ENCODE assay signal across 12 cellular contexts in genomic region chr18:7941533-7941932, GRCh38.
DNase-seq lines count a peak whose midpoint lies in the region; ATAC-seq and TF ChIP-seq lines count a peak whose summit lies in the region.
"Had no signal": no experiment of that assay in that cellular context is flagged by ENCODE, and none has a peak within 500 bp of the region (broad histone marks: within the 10 kb centered on the region; RNA-seq: fewer than 3 reads in every experiment).

No MANE protein-coding gene starts in this region.

- H3K4me3 Mint-ChIP-seq in naive thymus-derived CD8-positive, alpha-beta T cell, result no peak overlapping the region
- H3K4me3 Mint-ChIP-seq: activated T-helper 17 cell treated with anti-CD3 and anti-CD28 coated beads, Interleukin-2, amount 50 U/mL, for 72 hours had no signal

- H3K27me3 ChIP-seq in IMR-90 (ENCODE audit: control insufficient read depth, insufficient read depth, low read length) (no peaks in the 10 kb centered on the region), psoas muscle (ENCODE audit: insufficient read depth in 3 of 3, low read length in 2 of 3) (no peaks in the 10 kb centered on the region)
- H3K27me3 ChIP-seq: SJSA1 had no signal

- H3K27me3 Mint-ChIP-seq in naive thymus-derived CD8-positive, alpha-beta T cell, result peaks cover 0 to 3% (median 0%) of the 10 kb centered on the region in 5 donors
- H3K27me3 Mint-ChIP-seq: activated T-helper 17 cell treated with anti-CD3 and anti-CD28 coated beads, Interleukin-2, amount 50 U/mL, for 72 hours had no signal

- H3K4me1 Mint-ChIP-seq in naive thymus-derived CD8-positive, alpha-beta T cell, result no peaks in the 10 kb centered on the region

- H3K4ac ChIP-seq in IMR-90 (ENCODE audit: low read depth, low read length), result no peak overlapping the region

- H3K36me3 Mint-ChIP-seq in naive thymus-derived CD8-positive, alpha-beta T cell, result no peaks in the 10 kb centered on the region

- peak overlapping the region in 1 of 10 donors; percentile 16 for H3K27ac Mint-ChIP-seq in naive thymus-derived CD8-positive, alpha-beta T cell
- H3K27ac Mint-ChIP-seq: activated T-helper 17 cell treated with anti-CD3 and anti-CD28 coated beads, Interleukin-2, amount 50 U/mL, for 72 hours had no signal

- DNase-seq in IMR-90 (no peak), NCI-H2171 (lab: John Stamatoyannopoulos, UW) (peak; percentile 93), cerebellar cortex (ENCODE audit: low spot score) (peak; percentile 25), psoas muscle (peak; percentile 61 to 87), D341Med (ENCODE audit: low spot score) (no peak), HEK293T (ENCODE audit: extremely low spot score) (no peak)
- DNase-seq in naive thymus-derived CD8-positive, alpha-beta T cell, result no peak
- DNase-seq: MV-4-11 had no signal

- ATAC-seq in IMR-90 (ENCODE audit: low read depth) (no peak), psoas muscle (peak; percentile 90 to 95 (median 93)), HG02938 (IDR thresholded peaks at IDR 0.05; ENCODE audit: unreplicated experiment) (no peak)
- no peak for ATAC-seq in naive thymus-derived CD8-positive, alpha-beta T cell
- ATAC-seq: activated T-helper 17 cell treated with anti-CD3 and anti-CD28 coated beads, Interleukin-2, amount 50 U/mL, for 72 hours had no signal

- H3K56ac ChIP-seq in IMR-90 (ENCODE audit: extremely low read depth, insufficient read depth, low read length), result no peak overlapping the region

- dilution Hi-C loops in IMR-90 (cut with HindIII; ENCODE audit: low sequenced_read_pairs, unreplicated experiment), result no loop called here

- POLR2A ChIA-PET in IMR-90 (lab: Charles Lee; ENCODE audit: unreplicated experiment), result no interaction called here
- POLR2A ChIA-PET in HEK293T (lab: Yijun Ruan, JAX), result no interaction called here
- POLR2A ChIA-PET in naive thymus-derived CD8-positive, alpha-beta T cell (lab: Charles Lee), result no interaction called here

- H3K4me1 ChIP-seq in IMR-90 (ENCODE audit: control insufficient read depth, insufficient read depth, low read length) (peaks cover 4% of the 10 kb centered on the region), psoas muscle (peaks cover 25% of the 10 kb centered on the region)

- no peak overlapping the region for H3K9ac ChIP-seq in IMR-90 (ENCODE audit: low read depth, low read length)

- no peak overlapping the region for H3K18ac ChIP-seq in IMR-90 (ENCODE audit: low read depth, low read length)

- no peak overlapping the region for H4K5ac ChIP-seq in IMR-90 (ENCODE audit: low read depth, low read length)

- no peak overlapping the region for H3K4me2 ChIP-seq in IMR-90 (ENCODE audit: low read depth, low read length)

- H2BK5ac ChIP-seq in IMR-90 (ENCODE audit: low read depth, low read length, poor library complexity, severe bottlenecking), result no peak overlapping the region

- H4K20me1 ChIP-seq in IMR-90 (ENCODE audit: insufficient read depth, low read length), result no peaks in the 10 kb centered on the region

- no peak overlapping the region for H2BK20ac ChIP-seq in IMR-90 (ENCODE audit: low read depth, low read length)

- H3K9me3 ChIP-seq in IMR-90 (ENCODE audit: control insufficient read depth, insufficient read depth, low read length) (no peaks in the 10 kb centered on the region), psoas muscle (no peaks in the 10 kb centered on the region)
- H3K9me3 ChIP-seq: SJSA1 had no signal

- TF ChIP-seq POLR2A in IMR-90 (IDR thresholded peaks at IDR 0.05; ENCODE audit: low read depth, low read length), result no peak

- CTCF ChIA-PET in IMR-90 (lab: Yijun Ruan, JAX), result no interaction called here
- CTCF ChIA-PET in HEK293T (lab: Yijun Ruan, JAX), result no interaction called here

- peaks cover 0 to 25% (median 0%) of the 10 kb centered on the region in 9 donors for H3K9me3 Mint-ChIP-seq in naive thymus-derived CD8-positive, alpha-beta T cell
- H3K9me3 Mint-ChIP-seq: activated T-helper 17 cell treated with anti-CD3 and anti-CD28 coated beads, Interleukin-2, amount 50 U/mL, for 72 hours had no signal

- in situ Hi-C loops in IMR-90 (cut with MboI; ENCODE audit: low sequenced_read_pairs), result no loop called here

- H3K27ac ChIP-seq in IMR-90 (ENCODE audit: insufficient read depth, low read length) (no peak overlapping the region), psoas muscle (peak overlapping the region; percentile 74)
- H3K27ac ChIP-seq: SJSA1 had no signal

- intact Hi-C loops in IMR-90 (cut with micrococcal nuclease), result no loop called here
- intact Hi-C loops in psoas muscle (cut with DNase I), result no loop called here

- H3K79me1 ChIP-seq in IMR-90 (ENCODE audit: low read depth in 1 of 2, low read length in 2 of 2), result peaks cover 0 to 2% of the 10 kb centered on the region in 2 experiments; a peak in 1 of 4 replicates

- H4K91ac ChIP-seq in IMR-90 (ENCODE audit: insufficient read depth, low read depth, low read length), result no peak overlapping the region

- TF ChIP-seq CTCF in IMR-90 (conservative IDR thresholded peaks at IDR 0.05; ENCODE audit: low read depth, low read length), result no peak
- TF ChIP-seq CTCF in psoas muscle (IDR thresholded peaks at IDR 0.05), result no peak

- H2AFZ ChIP-seq in IMR-90 (replicated peaks; ENCODE audit: low read length, poor library complexity), result no peak overlapping the region

- no peak overlapping the region for H4K8ac ChIP-seq in IMR-90 (ENCODE audit: low read depth in 2 of 2, low read length in 2 of 2)

- H3K36me3 ChIP-seq in IMR-90 (ENCODE audit: control insufficient read depth, insufficient read depth, low read length) (no peaks in the 10 kb centered on the region), psoas muscle (ENCODE audit: insufficient read depth in 1 of 2, low read depth in 1 of 2) (no peaks in the 10 kb centered on the region)
- H3K36me3 ChIP-seq: SJSA1 had no signal

- no peak overlapping the region for H3K23ac ChIP-seq in IMR-90 (ENCODE audit: low read depth, low read length)

- no peak overlapping the region; the same call in 2 of the 3 replicates for H2BK15ac ChIP-seq in IMR-90 (ENCODE audit: low read depth, low read length)

- no CpG with 5 or more reads among the region's 6 CpGs for WGBS in IMR-90 (ENCODE audit: extremely low coverage in 2 of 2, insufficient read length in 1 of 2), 2 experiments
- WGBS in psoas muscle, 3 donors, result 17 to 26% (median 18%) methylated on average over 6 of the region's 6 CpGs

- no peak overlapping the region for H2AK9ac ChIP-seq in IMR-90 (replicated peaks; ENCODE audit: low read depth, low read length, poor library complexity)

- H3K9me1 ChIP-seq in IMR-90 (ENCODE audit: insufficient read depth, low read length), result peaks cover 6% of the 10 kb centered on the region; the same call in 1 of the 2 replicates

- no peak overlapping the region for H3K4me3 ChIP-seq in IMR-90 (ENCODE audit: insufficient read depth, low read depth, low read length)
- H3K4me3 ChIP-seq in psoas muscle, result no peak overlapping the region
- H3K4me3 ChIP-seq: GM12878, SJSA1 had no signal

- BruUV-seq in IMR-90 (replicated peaks; lab: Mats Ljungman, UMichigan), result no TSS peak

- H2BK120ac ChIP-seq in IMR-90 (ENCODE audit: low read depth, low read length), result no peak overlapping the region

- TF ChIP-seq RAD21 in IMR-90 (IDR thresholded peaks at IDR 0.05; ENCODE audit: low read length), result no peak

- H2AK5ac ChIP-seq in IMR-90 (ENCODE audit: low read depth, low read length), result peak overlapping the region; percentile 10; the same call in 1 of the 2 replicates

- H3K14ac ChIP-seq in IMR-90 (replicated peaks; ENCODE audit: low read depth, low read length), result no peak overlapping the region

TF ChIP-seq in IMR-90, 13 proteins besides CTCF, POLR2A, EP300 and RAD21 (continues in another document):
- TF ChIP-seq CHD1 (IDR thresholded peaks at IDR 0.05; ENCODE audit: low read depth, low read length) (no peak), NFE2L2 (IDR thresholded peaks at IDR 0.05; ENCODE audit: low read depth, low read length) (no peak), CEBPB (IDR thresholded peaks at IDR 0.05; ENCODE audit: low read depth, low read length) (no peak), RFX5 (IDR thresholded peaks at IDR 0.05; ENCODE audit: low read depth, low read length) (no peak), MXI1 (IDR thresholded peaks at IDR 0.05; ENCODE audit: borderline replicate concordance, low read depth, low read length) (no peak), SMC3 (IDR thresholded peaks at IDR 0.05; ENCODE audit: low read depth, low read length) (no peak), BHLHE40 (IDR thresholded peaks at IDR 0.05; ENCODE audit: low read depth, low read length) (no peak), FOS (IDR thresholded peaks at IDR 0.05; ENCODE audit: low read depth, low read length) (no peak), RCOR1 (IDR thresholded peaks at IDR 0.05; ENCODE audit: insufficient replicate concordance, low read length) (no peak)

TF ChIP-seq in HEK293T, 16 proteins besides CTCF, POLR2A, EP300 and RAD21:
- TF ChIP-seq ARNT (IDR thresholded peaks at IDR 0.05), result no peak
- no peak for TF ChIP-seq SP1 (IDR thresholded peaks at IDR 0.05)
- TF ChIP-seq NFRKB (IDR thresholded peaks at IDR 0.05), result no peak

Comparison
In these comparisons a context has a peak if more than half of its experiments do, and no peak if none do; other contexts are left out.
1. ATAC-seq: peak in psoas muscle (4 of 4); none in IMR-90 (single experiment), naive thymus-derived CD8-positive, alpha-beta T cell (0 of 2) and HG02938 (single experiment).
2. DNase-seq: peak in NCI-H2171 (single experiment), cerebellar cortex (single experiment) and psoas muscle (2 of 2); none in IMR-90 (single experiment), D341Med (single experiment), HEK293T (single experiment) and naive thymus-derived CD8-positive, alpha-beta T cell (0 of 10).